14 cellular contexts compared by ENCODE assay signal in the genomic region with DNA sequence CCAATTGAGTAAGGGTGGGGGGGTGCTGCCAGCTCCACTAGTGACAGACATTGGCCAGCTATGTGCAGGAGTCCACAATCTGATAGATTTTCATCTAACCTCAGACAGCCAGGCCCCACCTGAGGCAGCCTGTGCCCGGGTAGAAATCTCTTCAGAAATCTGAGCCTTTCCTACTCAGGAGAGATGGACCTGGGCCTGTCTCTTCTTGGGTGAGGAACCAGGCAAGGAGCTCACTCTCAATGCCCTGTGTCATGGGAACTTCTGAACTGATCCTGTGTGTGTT.
DNase-seq lines count a peak whose midpoint lies in the region; ATAC-seq and TF ChIP-seq lines count a peak whose summit lies in the region.
"Had no signal": no experiment of that assay in that cellular context is flagged by ENCODE, and none has a peak within 500 bp of the region (broad histone marks: within the 10 kb centered on the region; RNA-seq: fewer than 3 reads in every experiment).

No MANE protein-coding gene starts in this region.

- no peak for DNase-seq in coronary artery (ENCODE audit: low spot score)
- DNase-seq in psoas muscle = no peak
- DNase-seq in NCI-H1417 treated with DMSO at 0.1 percent for 48 hours (lab: John Stamatoyannopoulos, UW) = no peak
- DNase-seq in A172 (ENCODE audit: low spot score) = no peak
- no peak for DNase-seq in omental fat pad (ENCODE audit: low spot score)
- DNase-seq in activated CD4-positive, alpha-beta T cell treated with anti-CD3 and anti-CD28 coated beads for 48 hours = no peak
- DNase-seq: activated CD4-positive, alpha-beta T cell treated with anti-CD3 and anti-CD28 coated beads for 36 hours; adrenal gland; C1 segment of cervical spinal cord; nucleus accumbens; transverse colon had no signal

- no peak overlapping the region for H3K4me3 ChIP-seq in ACC112 (ENCODE audit: low read depth, low read length)
- no peak overlapping the region for H3K4me3 ChIP-seq in HEK293 (ENCODE audit: low read depth, low read length)
- no peak overlapping the region for H3K4me3 ChIP-seq in coronary artery
- H3K4me3 ChIP-seq in psoas muscle = no peak overlapping the region
- H3K4me3 ChIP-seq: adrenal gland, transverse colon had no signal

- CTCF ChIA-PET in HEK293 (lab: Yijun Ruan, JAX) = no interaction called here

- 29 to 50% (median 41%) methylated on average over 1 of the region's 1 CpG for WGBS in psoas muscle, 3 donors

- H3K36me3 ChIP-seq in ACC112 (ENCODE audit: insufficient read depth, low read length) (peaks cover 3% of the 10 kb centered on the region; the same call in 1 of the 2 replicates), HEK293 (ENCODE audit: control insufficient read depth in 2 of 2, insufficient read depth in 1 of 2, low read length in 2 of 2) (no peaks in the 10 kb centered on the region), psoas muscle (ENCODE audit: insufficient read depth in 1 of 2, low read depth in 1 of 2) (no peaks in the 10 kb centered on the region)
- H3K36me3 ChIP-seq: transverse colon had no signal

- no peak overlapping the region for H2AFZ ChIP-seq in ACC112 (ENCODE audit: low read length, unreplicated experiment)

- no peaks in the 10 kb centered on the region for H3K27me3 ChIP-seq in ACC112 (ENCODE audit: insufficient read depth, low read length)
- H3K27me3 ChIP-seq in psoas muscle (ENCODE audit: insufficient read depth in 3 of 3, low read length in 2 of 3) = no peaks in the 10 kb centered on the region
- H3K27me3 ChIP-seq: adrenal gland, transverse colon had no signal

- ATAC-seq in psoas muscle (peak in 3 of 4 donors; percentile 12 to 38 (median 18)), omental fat pad (ENCODE audit: low FRiP score) (no peak)
- ATAC-seq: activated CD4-positive, alpha-beta T cell treated with anti-CD3 and anti-CD28 coated beads for 36 hours; Panc1 had no signal

- TF ChIP-seq CTCF in HEK293 (tag by site-specific recombination; IDR thresholded peaks at IDR 0.05) (no peak), coronary artery (IDR thresholded peaks at IDR 0.05) (no peak), psoas muscle (IDR thresholded peaks at IDR 0.05) (no peak), omental fat pad (IDR thresholded peaks at IDR 0.05) (no peak)

- H3K4me1 ChIP-seq in ACC112 (ENCODE audit: control insufficient read depth, insufficient read depth, low read length, unreplicated experiment) (peaks cover 21% of the 10 kb centered on the region), HEK293 (ENCODE audit: control insufficient read depth, insufficient read depth, low read length) (peaks cover 5% of the 10 kb centered on the region; the same call in 1 of the 2 replicates), psoas muscle (peaks cover 66% of the 10 kb centered on the region)

- H3K27ac ChIP-seq in ACC112 (ENCODE audit: low read depth, low read length) (peak overlapping the region; percentile 78), HEK293 (ENCODE audit: extremely low read depth, low read depth, low read length) (no peak overlapping the region), coronary artery (peak overlapping the region; percentile 83 to 90), psoas muscle (peak overlapping the region; percentile 54)
- H3K27ac ChIP-seq: transverse colon had no signal

- POLR2A ChIA-PET in HEK293 (lab: Yijun Ruan, JAX) = interaction anchor here (0.8 kb wide), 1 partner anchor 114 kb away, joined by 3 read pairs; no protein-coding TSS in a partner anchor

- no peaks in the 10 kb centered on the region for H3K9me3 ChIP-seq in HEK293 (ENCODE audit: control insufficient read depth, insufficient read depth, low read depth, low read length)
- no peaks in the 10 kb centered on the region for H3K9me3 ChIP-seq in psoas muscle
- H3K9me3 ChIP-seq: adrenal gland, transverse colon had no signal

- H3K79me2 ChIP-seq in ACC112 (ENCODE audit: control insufficient read depth, insufficient read depth, low read length, unreplicated experiment) = peaks cover 35% of the 10 kb centered on the region

- intact Hi-C loops in psoas muscle (cut with DNase I) = no loop called here

TF ChIP-seq in HEK293, 187 proteins besides CTCF, POLR2A, EP300 and RAD21:
- TF ChIP-seq ZBTB1 (tag by site-specific recombination; IDR thresholded peaks at IDR 0.05) = no peak
- TF ChIP-seq ZNF501 (tag by site-specific recombination; IDR thresholded peaks at IDR 0.05) = no peak
- TF ChIP-seq ZNF416 (tag by site-specific recombination; IDR thresholded peaks at IDR 0.05) = no peak
- TF ChIP-seq, protein P1, sequence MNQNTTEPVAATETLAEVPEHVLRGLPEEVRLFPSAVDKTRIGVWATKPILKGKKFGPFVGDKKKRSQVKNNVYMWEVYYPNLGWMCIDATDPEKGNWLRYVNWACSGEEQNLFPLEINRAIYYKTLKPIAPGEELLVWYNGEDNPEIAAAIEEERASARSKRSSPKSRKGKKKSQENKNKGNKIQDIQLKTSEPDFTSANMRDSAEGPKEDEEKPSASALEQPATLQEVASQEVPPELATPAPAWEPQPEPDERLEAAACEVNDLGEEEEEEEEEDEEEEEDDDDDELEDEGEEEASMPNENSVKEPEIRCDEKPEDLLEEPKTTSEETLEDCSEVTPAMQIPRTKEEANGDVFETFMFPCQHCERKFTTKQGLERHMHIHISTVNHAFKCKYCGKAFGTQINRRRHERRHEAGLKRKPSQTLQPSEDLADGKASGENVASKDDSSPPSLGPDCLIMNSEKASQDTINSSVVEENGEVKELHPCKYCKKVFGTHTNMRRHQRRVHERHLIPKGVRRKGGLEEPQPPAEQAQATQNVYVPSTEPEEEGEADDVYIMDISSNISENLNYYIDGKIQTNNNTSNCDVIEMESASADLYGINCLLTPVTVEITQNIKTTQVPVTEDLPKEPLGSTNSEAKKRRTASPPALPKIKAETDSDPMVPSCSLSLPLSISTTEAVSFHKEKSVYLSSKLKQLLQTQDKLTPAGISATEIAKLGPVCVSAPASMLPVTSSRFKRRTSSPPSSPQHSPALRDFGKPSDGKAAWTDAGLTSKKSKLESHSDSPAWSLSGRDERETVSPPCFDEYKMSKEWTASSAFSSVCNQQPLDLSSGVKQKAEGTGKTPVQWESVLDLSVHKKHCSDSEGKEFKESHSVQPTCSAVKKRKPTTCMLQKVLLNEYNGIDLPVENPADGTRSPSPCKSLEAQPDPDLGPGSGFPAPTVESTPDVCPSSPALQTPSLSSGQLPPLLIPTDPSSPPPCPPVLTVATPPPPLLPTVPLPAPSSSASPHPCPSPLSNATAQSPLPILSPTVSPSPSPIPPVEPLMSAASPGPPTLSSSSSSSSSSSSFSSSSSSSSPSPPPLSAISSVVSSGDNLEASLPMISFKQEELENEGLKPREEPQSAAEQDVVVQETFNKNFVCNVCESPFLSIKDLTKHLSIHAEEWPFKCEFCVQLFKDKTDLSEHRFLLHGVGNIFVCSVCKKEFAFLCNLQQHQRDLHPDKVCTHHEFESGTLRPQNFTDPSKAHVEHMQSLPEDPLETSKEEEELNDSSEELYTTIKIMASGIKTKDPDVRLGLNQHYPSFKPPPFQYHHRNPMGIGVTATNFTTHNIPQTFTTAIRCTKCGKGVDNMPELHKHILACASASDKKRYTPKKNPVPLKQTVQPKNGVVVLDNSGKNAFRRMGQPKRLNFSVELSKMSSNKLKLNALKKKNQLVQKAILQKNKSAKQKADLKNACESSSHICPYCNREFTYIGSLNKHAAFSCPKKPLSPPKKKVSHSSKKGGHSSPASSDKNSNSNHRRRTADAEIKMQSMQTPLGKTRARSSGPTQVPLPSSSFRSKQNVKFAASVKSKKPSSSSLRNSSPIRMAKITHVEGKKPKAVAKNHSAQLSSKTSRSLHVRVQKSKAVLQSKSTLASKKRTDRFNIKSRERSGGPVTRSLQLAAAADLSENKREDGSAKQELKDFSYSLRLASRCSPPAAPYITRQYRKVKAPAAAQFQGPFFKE (tag by site-specific recombination; IDR thresholded peaks at IDR 0.05; ENCODE audit: borderline replicate concordance) = no peak
- TF ChIP-seq ZBTB7A (tag by site-specific recombination; IDR thresholded peaks at IDR 0.05; ENCODE audit: low read depth) = no peak
- TF ChIP-seq, protein P2, sequence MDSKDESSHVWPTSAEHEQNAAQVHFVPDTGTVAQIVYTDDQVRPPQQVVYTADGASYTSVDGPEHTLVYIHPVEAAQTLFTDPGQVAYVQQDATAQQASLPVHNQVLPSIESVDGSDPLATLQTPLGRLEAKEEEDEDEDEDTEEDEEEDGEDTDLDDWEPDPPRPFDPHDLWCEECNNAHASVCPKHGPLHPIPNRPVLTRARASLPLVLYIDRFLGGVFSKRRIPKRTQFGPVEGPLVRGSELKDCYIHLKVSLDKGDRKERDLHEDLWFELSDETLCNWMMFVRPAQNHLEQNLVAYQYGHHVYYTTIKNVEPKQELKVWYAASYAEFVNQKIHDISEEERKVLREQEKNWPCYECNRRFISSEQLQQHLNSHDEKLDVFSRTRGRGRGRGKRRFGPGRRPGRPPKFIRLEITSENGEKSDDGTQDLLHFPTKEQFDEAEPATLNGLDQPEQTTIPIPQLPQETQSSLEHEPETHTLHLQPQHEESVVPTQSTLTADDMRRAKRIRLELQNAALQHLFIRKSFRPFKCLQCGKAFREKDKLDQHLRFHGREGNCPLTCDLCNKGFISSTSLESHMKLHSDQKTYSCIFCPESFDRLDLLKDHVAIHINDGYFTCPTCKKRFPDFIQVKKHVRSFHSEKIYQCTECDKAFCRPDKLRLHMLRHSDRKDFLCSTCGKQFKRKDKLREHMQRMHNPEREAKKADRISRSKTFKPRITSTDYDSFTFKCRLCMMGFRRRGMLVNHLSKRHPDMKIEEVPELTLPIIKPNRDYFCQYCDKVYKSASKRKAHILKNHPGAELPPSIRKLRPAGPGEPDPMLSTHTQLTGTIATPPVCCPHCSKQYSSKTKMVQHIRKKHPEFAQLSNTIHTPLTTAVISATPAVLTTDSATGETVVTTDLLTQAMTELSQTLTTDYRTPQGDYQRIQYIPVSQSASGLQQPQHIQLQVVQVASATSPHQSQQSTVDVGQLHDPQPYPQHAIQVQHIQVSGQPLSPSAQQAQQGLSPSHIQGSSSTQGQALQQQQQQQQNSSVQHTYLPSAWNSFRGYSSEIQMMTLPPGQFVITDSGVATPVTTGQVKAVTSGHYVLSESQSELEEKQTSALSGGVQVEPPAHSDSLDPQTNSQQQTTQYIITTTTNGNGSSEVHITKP (tag by site-specific recombination; IDR thresholded peaks at IDR 0.05) = peak; percentile 93
- TF ChIP-seq, protein P3, sequence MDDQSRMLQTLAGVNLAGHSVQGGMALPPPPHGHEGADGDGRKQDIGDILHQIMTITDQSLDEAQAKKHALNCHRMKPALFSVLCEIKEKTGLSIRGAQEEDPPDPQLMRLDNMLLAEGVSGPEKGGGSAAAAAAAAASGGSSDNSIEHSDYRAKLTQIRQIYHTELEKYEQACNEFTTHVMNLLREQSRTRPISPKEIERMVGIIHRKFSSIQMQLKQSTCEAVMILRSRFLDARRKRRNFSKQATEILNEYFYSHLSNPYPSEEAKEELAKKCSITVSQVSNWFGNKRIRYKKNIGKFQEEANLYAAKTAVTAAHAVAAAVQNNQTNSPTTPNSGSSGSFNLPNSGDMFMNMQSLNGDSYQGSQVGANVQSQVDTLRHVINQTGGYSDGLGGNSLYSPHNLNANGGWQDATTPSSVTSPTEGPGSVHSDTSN (CRISPR knock-in tag; IDR thresholded peaks at IDR 0.05) = no peak
